ENCODE assay signal across 8 cellular contexts in genomic region chr5:71586941-71587708, GRCh38. TPM values are rescaled to one million over a fixed set of nuclear protein-coding genes. Genes with fewer than 3 reads are reported as not detected.
DNase-seq lines count a peak whose midpoint lies in the region; ATAC-seq and TF ChIP-seq lines count a peak whose summit lies in the region.

Gene MCCC2 (plus strand): TSS chr5:71587340. CDS start chr5:71587426, 86 bp downstream.

- DNase-seq in CD8-positive, alpha-beta memory T cell = peak; percentile 93 to 97 (median 95)
- DNase-seq in HS-27A (ENCODE audit: low read depth) (peak; percentile 62), NK-92 (lab: John Stamatoyannopoulos, UW; ENCODE audit: unreplicated experiment) (peak; percentile 72), lung (ENCODE audit: low spot score) (peak; percentile 98)
- peak; percentile 99 for DNase-seq in activated CD8-positive, alpha-beta memory T cell treated with anti-CD3 and anti-CD28 coated beads for 24 hours
- peak; percentile 95 for DNase-seq in effector CD4-positive, alpha-beta T cell
- DNase-seq in stimulated activated CD4-positive, alpha-beta T cell treated with anti-CD3 and anti-CD28 coated beads, TNF-alpha, amount 100 ng/mL, for 24 hours (ENCODE audit: low read depth in 3 of 3) = peak; percentile 92 to 98 (median 93)

- H3K27ac Mint-ChIP-seq in CD8-positive, alpha-beta memory T cell = peak within 1 kb of the TSS; percentile 84 to 100 (median 99)

- ATAC-seq in GM19468 (IDR thresholded peaks at IDR 0.05; ENCODE audit: extremely low read depth, unreplicated experiment) (peak; percentile 90), lung (ENCODE audit: insufficient read depth, low FRiP score) (peak; percentile 100)

- H3K27ac ChIP-seq in CD8-positive, alpha-beta memory T cell (ENCODE audit: low read depth, low read length) = peak within 1 kb of the TSS; percentile 81
- peak within 1 kb of the TSS; percentile 88 to 93 for H3K27ac ChIP-seq in lung (ENCODE audit: low read depth in 1 of 2, low read length in 1 of 2)

- WGBS in lung, 2 donors = 0 to 1% methylated on average over 56 of the region's 56 CpGs

- H3K27me3 Mint-ChIP-seq in CD8-positive, alpha-beta memory T cell = no peaks in the 10 kb centered on the region

- no peaks in the 10 kb centered on the region for H3K27me3 ChIP-seq in CD8-positive, alpha-beta memory T cell (ENCODE audit: insufficient read depth, low read length, poor library complexity, severe bottlenecking)
- H3K27me3 ChIP-seq in lung (ENCODE audit: control insufficient read depth, insufficient read depth) = no peaks in the 10 kb centered on the region

- no peak for TF ChIP-seq CTCF in lung (IDR thresholded peaks at IDR 0.05; ENCODE audit: control extremely low read depth, extremely low read depth)

- H3K4me3 Mint-ChIP-seq in CD8-positive, alpha-beta memory T cell = peak within 1 kb of the TSS; percentile 90 to 99 (median 94)

- H3K4me3 ChIP-seq in CD8-positive, alpha-beta memory T cell (ENCODE audit: low read length) = peak within 1 kb of the TSS; percentile 75
- peak within 1 kb of the TSS; percentile 88 for H3K4me3 ChIP-seq in lung

- CTCF ChIA-PET in CD8-positive, alpha-beta memory T cell (lab: Charles Lee) = interaction anchor here (2.7 kb wide), 1 partner anchor 14 kb away, joined by 23 read pairs; no protein-coding TSS in a partner anchor

- H3K36me3 Mint-ChIP-seq in CD8-positive, alpha-beta memory T cell = peaks cover 0 to 7% (median 0%) of the 10 kb centered on the region in 3 donors

- H3K36me3 ChIP-seq in CD8-positive, alpha-beta memory T cell (ENCODE audit: insufficient read depth, low read length) = no peaks in the 10 kb centered on the region
- H3K36me3 ChIP-seq in lung (ENCODE audit: control insufficient read depth in 2 of 2, insufficient read depth in 2 of 2, low read length in 2 of 2) = no peaks in the 10 kb centered on the region

- H3K9me3 Mint-ChIP-seq in CD8-positive, alpha-beta memory T cell = no peaks in the 10 kb centered on the region

- H3K9me3 ChIP-seq in CD8-positive, alpha-beta memory T cell (ENCODE audit: low read length) = no peaks in the 10 kb centered on the region
- no peaks in the 10 kb centered on the region for H3K9me3 ChIP-seq in lung (ENCODE audit: control insufficient read depth in 2 of 2, insufficient read depth in 1 of 2, low read length in 1 of 2)

- H3K4me1 ChIP-seq in CD8-positive, alpha-beta memory T cell (ENCODE audit: insufficient read depth, low read length) = peaks cover 32% of the 10 kb centered on the region
- peaks cover 2 to 17% of the 10 kb centered on the region in 2 donors for H3K4me1 ChIP-seq in lung (ENCODE audit: control insufficient read depth in 2 of 2, insufficient read depth in 2 of 2, low read length in 2 of 2)

- peaks cover 40 to 47% (median 43%) of the 10 kb centered on the region in 3 donors for H3K4me1 Mint-ChIP-seq in CD8-positive, alpha-beta memory T cell

- POLR2A ChIA-PET in CD8-positive, alpha-beta memory T cell (lab: Charles Lee) = interaction anchor here (2.8 kb wide), 1 partner anchor 14 kb away, joined by 11 read pairs; no protein-coding TSS in a partner anchor

RNA-seq across cellular contexts. Expression of gene MCCC2, which starts in this region (rescaled TPM):
- 10 to 100 TPM; 62.8 to 63.8 TPM for total RNA-seq in CD8-positive, alpha-beta memory T cell
- polyA plus RNA-seq in CD8-positive, alpha-beta memory T cell = 26.0 TPM
- total RNA-seq in lung = 10 to 100 TPM; 37.2 to 46.2 TPM
- polyA plus RNA-seq in lung = 10 to 100 TPM; 20.0 to 28.0 TPM

Comparison
In these comparisons a context has a peak if more than half of its experiments do, and no peak if none do; other contexts are left out.
1. Peak in every context shown above with its lines: DNase-seq, ATAC-seq, H3K4me3 ChIP-seq and H3K27ac ChIP-seq.